In the genomic region with DNA sequence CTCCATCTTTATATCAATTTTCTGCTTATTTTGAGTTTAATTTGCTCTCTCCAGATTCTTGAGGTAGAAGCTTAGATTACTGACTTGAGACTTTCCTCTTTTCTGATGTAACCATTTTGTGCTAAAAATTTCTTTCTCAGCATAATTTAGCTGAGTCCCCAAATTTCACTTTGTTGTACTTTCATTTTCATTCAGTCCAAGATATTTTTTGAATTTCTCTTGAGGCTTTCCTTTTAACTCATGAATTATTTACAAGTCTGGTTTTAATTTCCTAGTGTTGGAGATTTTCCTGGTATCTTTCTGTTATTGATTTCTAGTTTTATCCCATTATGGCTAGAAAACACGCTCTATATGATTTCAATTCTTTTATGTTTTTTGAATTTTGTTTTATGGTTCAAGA, we compare ENCODE assay signal across 16 cellular contexts.
DNase-seq lines count a peak whose midpoint lies in the region; ATAC-seq and TF ChIP-seq lines count a peak whose summit lies in the region.
"Had no signal": no experiment of that assay in that cellular context is flagged by ENCODE, and none has a peak within 500 bp of the region (broad histone marks: within the 10 kb centered on the region; RNA-seq: fewer than 3 reads in every experiment).

No MANE protein-coding gene starts in this region.

- H3K4me3 Mint-ChIP-seq in activated T-cell treated with anti-CD3 and anti-CD28 coated beads, Interleukin-2, amount 50 U/mL, for 24 hours = no peak overlapping the region
- H3K4me3 Mint-ChIP-seq in stimulated activated effector memory CD8-positive, alpha-beta T cell treated with anti-CD3 and anti-CD28 coated beads, Interleukin-12 subunit alpha, Interleukin-12 subunit beta, amount 100 ng/mL, for 72 hours = peak overlapping the region; percentile 18
- H3K4me3 Mint-ChIP-seq in mesothelial cell of epicardium = no peak overlapping the region
- H3K4me3 Mint-ChIP-seq: nephron progenitor cell had no signal

- peak overlapping the region; percentile 47 for H3K27ac Mint-ChIP-seq in activated T-cell treated with anti-CD3 and anti-CD28 coated beads, Interleukin-2, amount 50 U/mL, for 24 hours
- peak overlapping the region; percentile 87 for H3K27ac Mint-ChIP-seq in stimulated activated effector memory CD8-positive, alpha-beta T cell treated with anti-CD3 and anti-CD28 coated beads, Interleukin-12 subunit alpha, Interleukin-12 subunit beta, amount 100 ng/mL, for 72 hours
- no peak overlapping the region for H3K27ac Mint-ChIP-seq in mesothelial cell of epicardium
- H3K27ac Mint-ChIP-seq: nephron progenitor cell had no signal

- H3K36me3 Mint-ChIP-seq in activated T-cell treated with anti-CD3 and anti-CD28 coated beads, Interleukin-2, amount 50 U/mL, for 24 hours (ENCODE audit: low read depth) = peaks cover 84% of the 10 kb centered on the region
- peaks cover 70% of the 10 kb centered on the region for H3K36me3 Mint-ChIP-seq in stimulated activated effector memory CD8-positive, alpha-beta T cell treated with anti-CD3 and anti-CD28 coated beads, Interleukin-12 subunit alpha, Interleukin-12 subunit beta, amount 100 ng/mL, for 72 hours
- H3K36me3 Mint-ChIP-seq in mesothelial cell of epicardium = no peaks in the 10 kb centered on the region

- H3K4me1 Mint-ChIP-seq in activated T-cell treated with anti-CD3 and anti-CD28 coated beads, Interleukin-2, amount 50 U/mL, for 24 hours (ENCODE audit: low read depth) = peaks cover 68% of the 10 kb centered on the region
- peaks cover 47% of the 10 kb centered on the region for H3K4me1 Mint-ChIP-seq in stimulated activated effector memory CD8-positive, alpha-beta T cell treated with anti-CD3 and anti-CD28 coated beads, Interleukin-12 subunit alpha, Interleukin-12 subunit beta, amount 100 ng/mL, for 72 hours
- peaks cover 1% of the 10 kb centered on the region for H3K4me1 Mint-ChIP-seq in mesothelial cell of epicardium
- H3K4me1 Mint-ChIP-seq: nephron progenitor cell had no signal

- no peaks in the 10 kb centered on the region for H3K27me3 Mint-ChIP-seq in activated T-cell treated with anti-CD3 and anti-CD28 coated beads, Interleukin-2, amount 50 U/mL, for 24 hours
- peaks cover 3% of the 10 kb centered on the region for H3K27me3 Mint-ChIP-seq in mesothelial cell of epicardium (ENCODE audit: low read depth)

- peaks cover 5% of the 10 kb centered on the region for H3K9me3 Mint-ChIP-seq in activated T-cell treated with anti-CD3 and anti-CD28 coated beads, Interleukin-2, amount 50 U/mL, for 24 hours
- no peaks in the 10 kb centered on the region for H3K9me3 Mint-ChIP-seq in stimulated activated effector memory CD8-positive, alpha-beta T cell treated with anti-CD3 and anti-CD28 coated beads, Interleukin-12 subunit alpha, Interleukin-12 subunit beta, amount 100 ng/mL, for 72 hours
- no peaks in the 10 kb centered on the region for H3K9me3 Mint-ChIP-seq in mesothelial cell of epicardium

- ATAC-seq in stimulated activated effector memory CD8-positive, alpha-beta T cell treated with anti-CD3 and anti-CD28 coated beads, Interleukin-12 subunit alpha, Interleukin-12 subunit beta, amount 100 ng/mL, for 72 hours = no peak
- ATAC-seq in esophagus mucosa = no peak
- ATAC-seq: foreskin keratinocyte, left ventricle myocardium superior had no signal

- H3K27ac ChIP-seq in caudate nucleus (ENCODE audit: low read depth, low read length) (peak overlapping the region; percentile 77), RWPE1 (no peak overlapping the region)
- H3K27ac ChIP-seq: foreskin keratinocyte, tibial artery had no signal

- CTCF ChIA-PET in RWPE1 (lab: Yijun Ruan, JAX) = no interaction called here

- TF ChIP-seq CTCF in mesothelial cell of epicardium (IDR thresholded peaks at IDR 0.05; ENCODE audit: unreplicated experiment) (no peak), RWPE1 (conservative IDR thresholded peaks at IDR 0.05; ENCODE audit: low read depth) (no peak)

- no peak for DNase-seq in activated T-cell treated with anti-CD3 and anti-CD28 coated beads, Interleukin-2, amount 50 U/mL, for 24 hours
- DNase-seq in activated T-cell treated with anti-CD3 and anti-CD28 coated beads for 4 hours = no peak
- peak; percentile 24 for DNase-seq in OCI-M1 (lab: John Stamatoyannopoulos, UW)
- no peak for DNase-seq in caudate nucleus (lab: John Stamatoyannopoulos, UW)
- no peak for DNase-seq in stimulated activated effector memory CD8-positive, alpha-beta T cell treated with anti-CD3 and anti-CD28 coated beads, Interleukin-12 subunit alpha, Interleukin-12 subunit beta, amount 100 ng/mL, for 72 hours (ENCODE audit: low spot score in 2 of 2)
- DNase-seq in mesothelial cell of epicardium (ENCODE audit: low spot score in 2 of 2, unreplicated experiment in 2 of 2) = no peak
- no peak for DNase-seq in RWPE1 (ENCODE audit: low spot score)
- DNase-seq: activated CD4-positive, CD25-positive, alpha-beta regulatory T cell treated with anti-CD3 and anti-CD28 coated beads, Interleukin-2, amount 50 U/mL, for 72 hours; effector memory CD4-positive, alpha-beta T cell; foreskin keratinocyte; left ventricle myocardium superior; NCI-H2081; NCI-H82; nephron progenitor cell; tibial artery had no signal

- POLR2A ChIA-PET in RWPE1 (lab: Yijun Ruan, JAX; ENCODE audit: low non-redundant PET) = no interaction called here
